In genomic region chr5:68015381-68015780, GRCh38 we compare ENCODE assay signal across 15 cellular contexts.
DNase-seq lines count a peak whose midpoint lies in the region; ATAC-seq and TF ChIP-seq lines count a peak whose summit lies in the region.
"Had no signal": no experiment of that assay in that cellular context is flagged by ENCODE, and none has a peak within 500 bp of the region (broad histone marks: within the 10 kb centered on the region; RNA-seq: fewer than 3 reads in every experiment).

No MANE protein-coding gene starts in this region.

- DNase-seq in central memory CD8-positive, alpha-beta T cell (ENCODE audit: low spot score in 2 of 2), result no peak
- DNase-seq in neuronal stem cell (ENCODE audit: low spot score) (no peak), tibial nerve (ENCODE audit: low spot score in 2 of 2) (no peak), NCI-H446 (lab: John Stamatoyannopoulos, UW) (no peak), NOMO-1 treated with dmso at 0.1 percent for 144 hours (lab: John Stamatoyannopoulos, UW; ENCODE audit: unreplicated experiment) (no peak)
- no peak for DNase-seq in activated T-cell treated with anti-CD3 and anti-CD28 coated beads, Interleukin-2, amount 50 U/mL, for 1 hour
- DNase-seq: BE2C; CD4-positive, alpha-beta memory T cell; DMS79; H9; NCI-H1417 treated with DMSO at 0.1 percent for 48 hours; NCI-H1930; SHP77 treated with DMSO at 0.1 percent for 48 hours had no signal

- no peak overlapping the region for H2BK120ac ChIP-seq in neuronal stem cell (ENCODE audit: low read depth, low read length)

- peaks cover 5% of the 10 kb centered on the region in 2 donors for H3K4me1 ChIP-seq in neuronal stem cell (ENCODE audit: control insufficient read depth in 2 of 2, insufficient read depth in 1 of 2, low read depth in 1 of 2, low read length in 2 of 2)
- peaks cover 0 to 29% (median 0%) of the 10 kb centered on the region in 4 donors for H3K4me1 ChIP-seq in tibial nerve
- H3K4me1 ChIP-seq: BE2C had no signal

- no peak for ATAC-seq in central memory CD8-positive, alpha-beta T cell (replicated peaks; ENCODE audit: extremely low read depth, poor library complexity, severe bottlenecking)

- no peak overlapping the region for H3K18ac ChIP-seq in neuronal stem cell (ENCODE audit: low read length)

- no peaks in the 10 kb centered on the region for H3K4me1 Mint-ChIP-seq in central memory CD8-positive, alpha-beta T cell
- H3K4me1 Mint-ChIP-seq: H9 had no signal

- no peak overlapping the region for H4K91ac ChIP-seq in neuronal stem cell (ENCODE audit: low read depth, low read length, poor library complexity)

- no peak overlapping the region for H3K23ac ChIP-seq in neuronal stem cell (ENCODE audit: low read depth, low read length, poor library complexity)

- H3K4me2 ChIP-seq in neuronal stem cell (ENCODE audit: insufficient read depth, low read length, poor library complexity, severe bottlenecking), result no peak overlapping the region

- no peak overlapping the region for H3K4me3 ChIP-seq in neuronal stem cell (ENCODE audit: low read length in 2 of 2)
- H3K4me3 ChIP-seq in tibial nerve, result no peak overlapping the region

- no peaks in the 10 kb centered on the region for H3K79me1 ChIP-seq in neuronal stem cell (ENCODE audit: low read depth, low read length)

- no peak for TF ChIP-seq CTCF in tibial nerve (IDR thresholded peaks at IDR 0.05)

- H2BK12ac ChIP-seq in neuronal stem cell (ENCODE audit: low read length), result no peak overlapping the region

- H3K27me3 ChIP-seq in layer of hippocampus (ENCODE audit: control insufficient read depth, insufficient read depth, low read length) (no peaks in the 10 kb centered on the region), neuronal stem cell (ENCODE audit: control insufficient read depth in 3 of 3, insufficient read depth in 3 of 3, low read depth in 1 of 3, low read length in 3 of 3) (no peaks in the 10 kb centered on the region), tibial nerve (no peaks in the 10 kb centered on the region)
- H3K27me3 ChIP-seq: BE2C had no signal

- H3K27me3 Mint-ChIP-seq in central memory CD8-positive, alpha-beta T cell, result no peaks in the 10 kb centered on the region

- H3K9ac ChIP-seq in neuronal stem cell (ENCODE audit: low read depth, low read length, poor library complexity), result no peak overlapping the region

- no peak overlapping the region for H2AK5ac ChIP-seq in neuronal stem cell (ENCODE audit: low read depth, low read length)

- no peak for TF ChIP-seq POLR2A in tibial nerve (IDR thresholded peaks at IDR 0.05)

- H3K36me3 Mint-ChIP-seq in central memory CD8-positive, alpha-beta T cell (ENCODE audit: insufficient read depth), result peaks cover 2% of the 10 kb centered on the region
- H3K36me3 Mint-ChIP-seq: CD4-positive, alpha-beta memory T cell had no signal

- H3K4ac ChIP-seq in neuronal stem cell (ENCODE audit: low read length), result no peak overlapping the region

- no CpG with 5 or more reads among the region's 3 CpGs for WGBS in neuronal stem cell (ENCODE audit: extremely low coverage in 2 of 2, insufficient read length in 2 of 2, insufficient replicate concordance in 1 of 2), 2 donors
- WGBS in tibial nerve, 2 donors, result 41 to 49% methylated on average over 3 of the region's 3 CpGs

- H2BK15ac ChIP-seq in neuronal stem cell (ENCODE audit: low read length), result no peak overlapping the region

- H3K36me3 ChIP-seq in neuronal stem cell (replicated peaks in 1 of 2; ENCODE audit: control insufficient read depth in 2 of 2, insufficient read depth in 2 of 2, low read length in 2 of 2), result no peaks in the 10 kb centered on the region
- H3K36me3 ChIP-seq in tibial nerve, result no peaks in the 10 kb centered on the region
- H3K36me3 ChIP-seq: BE2C had no signal

- no peak overlapping the region for H3K4me3 Mint-ChIP-seq in central memory CD8-positive, alpha-beta T cell
- H3K4me3 Mint-ChIP-seq: CD4-positive, alpha-beta memory T cell; H9 had no signal

- H3K27ac Mint-ChIP-seq in central memory CD8-positive, alpha-beta T cell (ENCODE audit: low read depth), result peak overlapping the region; percentile 38
- H3K27ac Mint-ChIP-seq: H9 had no signal

- no peaks in the 10 kb centered on the region for H3K9me3 Mint-ChIP-seq in central memory CD8-positive, alpha-beta T cell

- H3K9me3 ChIP-seq in neuronal stem cell (replicated peaks in 1 of 2; ENCODE audit: control insufficient read depth in 2 of 2, insufficient read depth in 1 of 2, low read depth in 1 of 2, low read length in 2 of 2) (no peaks in the 10 kb centered on the region), tibial nerve (no peaks in the 10 kb centered on the region)
- H3K9me3 ChIP-seq: BE2C had no signal

- TF ChIP-seq EP300 in tibial nerve (IDR thresholded peaks at IDR 0.05), result no peak

- no peak overlapping the region for H2BK5ac ChIP-seq in neuronal stem cell (ENCODE audit: low read length)

- H3K14ac ChIP-seq in neuronal stem cell (ENCODE audit: low read length), result no peak overlapping the region

- no peak overlapping the region for H4K8ac ChIP-seq in neuronal stem cell (ENCODE audit: low read depth, low read length)

- peak overlapping the region; percentile 10 for H3K27ac ChIP-seq in layer of hippocampus (ENCODE audit: low read depth, low read length)
- no peak overlapping the region for H3K27ac ChIP-seq in neuronal stem cell (replicated peaks; ENCODE audit: low read length)
- H3K27ac ChIP-seq in tibial nerve, result peak overlapping the region in 3 of 4 donors; percentile 35 to 68 (median 67)
- H3K27ac ChIP-seq: HL-60 had no signal

- peak overlapping the region; percentile 26 for H2AFZ ChIP-seq in neuronal stem cell (ENCODE audit: low read length)
